22 cellular contexts compared by ENCODE assay signal in the genomic region with DNA sequence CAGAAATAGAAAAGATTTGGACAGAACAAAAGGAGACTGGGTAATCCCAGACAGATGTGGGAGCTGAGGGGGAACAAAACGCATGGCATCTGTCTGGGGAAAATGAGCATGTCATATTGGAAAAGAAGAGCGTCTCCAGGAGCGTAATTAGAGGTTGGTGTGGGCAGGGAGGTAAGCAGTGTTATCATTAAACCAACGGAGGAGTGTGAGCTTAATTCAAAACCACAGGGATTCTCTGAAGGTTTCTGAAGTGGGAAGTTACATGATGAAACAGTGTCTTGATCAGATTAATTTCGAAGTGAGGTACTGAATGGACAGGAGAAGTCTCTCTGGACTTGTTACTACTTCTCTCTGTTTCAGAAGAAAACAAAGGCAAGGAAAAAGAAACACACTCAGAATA. TPM values are rescaled to one million over a fixed set of nuclear protein-coding genes. Genes with fewer than 3 reads are reported as not detected.
DNase-seq lines count a peak whose midpoint lies in the region; ATAC-seq, FAIRE-seq and TF ChIP-seq lines count a peak whose summit lies in the region.
"Had no signal": no experiment of that assay in that cellular context is flagged by ENCODE, and none has a peak within 500 bp of the region (broad histone marks: within the 10 kb centered on the region; RNA-seq: fewer than 3 reads in every experiment).

No MANE protein-coding gene starts in this region.

- H3K27ac ChIP-seq in neural progenitor cell = no peak overlapping the region
- no peak overlapping the region for H3K27ac ChIP-seq in mesenchymal stem cell (ENCODE audit: low read length, poor library complexity, severe bottlenecking)
- H3K27ac ChIP-seq: heart left ventricle, KMS-11, ovary, suprapubic skin, vagina had no signal

- H3K4me3 Mint-ChIP-seq in neural progenitor cell = no peak overlapping the region

- DNase-seq in NCI-H1417 (lab: John Stamatoyannopoulos, UW) = peak in 2 of 3 experiments; percentile 26 to 55
- DNase-seq in NCI-H1417 treated with DMSO at 0.1 percent for 48 hours (lab: John Stamatoyannopoulos, UW) = no peak
- peak; percentile 80 for DNase-seq in OCI-M1 (lab: John Stamatoyannopoulos, UW)
- DNase-seq in bronchial epithelial cell (ENCODE audit: low read depth) = peak; percentile 8
- no peak for DNase-seq in neural progenitor cell (ENCODE audit: low spot score)
- no peak for DNase-seq in mesenchymal stem cell
- no peak for DNase-seq in NCI-H1092 (lab: John Stamatoyannopoulos, UW)
- DNase-seq: 8988T; activated CD4-positive, alpha-beta T cell treated with anti-CD3 and anti-CD28 coated beads for 4 hours; EL; heart left ventricle; NCI-H1105; NCI-H345 had no signal

- TF ChIP-seq CTCF in bronchial epithelial cell (IDR thresholded peaks at IDR 0.05; ENCODE audit: insufficient read depth, low read length, severe bottlenecking) = no peak
- no peak for TF ChIP-seq CTCF in neural progenitor cell (IDR thresholded peaks at IDR 0.05)

- no peaks in the 10 kb centered on the region for H3K79me1 ChIP-seq in mesenchymal stem cell (replicated peaks; ENCODE audit: low read length, poor library complexity, severe bottlenecking)

- ATAC-seq in GM21737 (IDR thresholded peaks at IDR 0.05; ENCODE audit: unreplicated experiment) = no peak
- ATAC-seq: activated naive CD4-positive, alpha-beta T cell treated with anti-CD3 and anti-CD28 coated beads, Interleukin-2, amount 50 U/mL, for 72 hours; HCT116; heart left ventricle; right cardiac atrium had no signal

- peaks cover 1% of the 10 kb centered on the region for H3K27me3 Mint-ChIP-seq in neural progenitor cell (ENCODE audit: insufficient read depth, low read depth)

- no peak overlapping the region for H2AFZ ChIP-seq in neural progenitor cell (replicated peaks)
- H2AFZ ChIP-seq in mesenchymal stem cell (ENCODE audit: low read depth, low read length) = no peak overlapping the region

- peak overlapping the region; percentile 14 for H3K27ac Mint-ChIP-seq in neural progenitor cell
- H3K27ac Mint-ChIP-seq: activated naive CD4-positive, alpha-beta T cell treated with anti-CD3 and anti-CD28 coated beads, Interleukin-2, amount 50 U/mL, for 72 hours had no signal

- peaks cover 3% of the 10 kb centered on the region for H3K4me1 Mint-ChIP-seq in neural progenitor cell

- no peak overlapping the region for H3K14ac ChIP-seq in mesenchymal stem cell (ENCODE audit: low read length in 2 of 2)

- FAIRE-seq in bronchial epithelial cell (lab: Jason Lieb, UNC) = no peak
- FAIRE-seq: colon had no signal

- H3K9ac ChIP-seq in neural progenitor cell = no peak overlapping the region
- H3K9ac ChIP-seq in mesenchymal stem cell (ENCODE audit: low read length) = no peak overlapping the region
- H3K9ac ChIP-seq: KMS-11 had no signal

- no peaks in the 10 kb centered on the region for H3K36me3 ChIP-seq in bronchial epithelial cell (ENCODE audit: control insufficient read depth, insufficient read depth, low read length)
- H3K36me3 ChIP-seq in neural progenitor cell = no peaks in the 10 kb centered on the region
- H3K36me3 ChIP-seq in mesenchymal stem cell (ENCODE audit: control insufficient read depth in 1 of 2, insufficient read depth in 2 of 2, low read depth in 1 of 2, low read length in 2 of 2) = no peaks in the 10 kb centered on the region
- H3K36me3 ChIP-seq: ovary, vagina had no signal

- H4K20me1 ChIP-seq in neural progenitor cell (ENCODE audit: low read depth) = no peaks in the 10 kb centered on the region

- no peaks in the 10 kb centered on the region for H3K27me3 ChIP-seq in bronchial epithelial cell (ENCODE audit: control insufficient read depth, insufficient read depth, low read length)
- no peaks in the 10 kb centered on the region for H3K27me3 ChIP-seq in neural progenitor cell
- no peaks in the 10 kb centered on the region for H3K27me3 ChIP-seq in mesenchymal stem cell (ENCODE audit: control insufficient read depth in 1 of 2, insufficient read depth in 1 of 2, low read length in 2 of 2)
- H3K27me3 ChIP-seq: heart left ventricle, ovary, suprapubic skin, vagina had no signal

- no peak overlapping the region for H2BK5ac ChIP-seq in mesenchymal stem cell (ENCODE audit: low read depth, low read length, poor library complexity, severe bottlenecking)

- H3K4me3 ChIP-seq in bronchial epithelial cell (ENCODE audit: low read depth, low read length) (no peak overlapping the region), neural progenitor cell (no peak overlapping the region), mesenchymal stem cell (ENCODE audit: insufficient read depth in 1 of 2, low read depth in 1 of 2, low read length in 2 of 2) (no peak overlapping the region)
- H3K4me3 ChIP-seq: heart left ventricle, ovary, suprapubic skin, vagina had no signal

- no peak overlapping the region for H2BK15ac ChIP-seq in mesenchymal stem cell (ENCODE audit: low read depth, poor library complexity, severe bottlenecking)

- H3K36me3 Mint-ChIP-seq in neural progenitor cell = peaks cover 8% of the 10 kb centered on the region
- H3K36me3 Mint-ChIP-seq: activated naive CD4-positive, alpha-beta T cell treated with anti-CD3 and anti-CD28 coated beads, Interleukin-2, amount 50 U/mL, for 72 hours had no signal

- H3K9me3 Mint-ChIP-seq in neural progenitor cell = no peaks in the 10 kb centered on the region
- H3K9me3 Mint-ChIP-seq: activated naive CD4-positive, alpha-beta T cell treated with anti-CD3 and anti-CD28 coated beads, Interleukin-2, amount 50 U/mL, for 72 hours had no signal

- no peak overlapping the region for H3K18ac ChIP-seq in mesenchymal stem cell (ENCODE audit: low read depth in 1 of 2, low read length in 2 of 2)

- H3K4ac ChIP-seq in mesenchymal stem cell (ENCODE audit: low read depth in 1 of 2, low read length in 2 of 2) = no peak overlapping the region

- peaks cover 5% of the 10 kb centered on the region for H3F3A ChIP-seq in neural progenitor cell (ENCODE audit: low read depth)

- no peak overlapping the region for H3K23ac ChIP-seq in mesenchymal stem cell (ENCODE audit: low read length in 2 of 2)

- no peak overlapping the region for H2AK5ac ChIP-seq in mesenchymal stem cell (ENCODE audit: low read length, severe bottlenecking)

- H4K91ac ChIP-seq in mesenchymal stem cell (ENCODE audit: low read length) = no peak overlapping the region

- no peaks in the 10 kb centered on the region for H3K9me3 ChIP-seq in neural progenitor cell (ENCODE audit: low read depth)
- H3K9me3 ChIP-seq in mesenchymal stem cell (ENCODE audit: control insufficient read depth, low read length) = no peaks in the 10 kb centered on the region
- H3K9me3 ChIP-seq: heart left ventricle, ovary, suprapubic skin, vagina had no signal

- no peak overlapping the region for H3K4me2 ChIP-seq in neural progenitor cell
- no peak overlapping the region for H3K4me2 ChIP-seq in mesenchymal stem cell (ENCODE audit: low read length, poor library complexity, severe bottlenecking)
- H3K4me2 ChIP-seq: KMS-11 had no signal

- H2BK120ac ChIP-seq in mesenchymal stem cell (ENCODE audit: low read depth, low read length) = no peak overlapping the region

- H3K79me2 ChIP-seq in neural progenitor cell (ENCODE audit: low read depth) = no peaks in the 10 kb centered on the region

- 95% methylated on average over 5 of the region's 5 CpGs for WGBS in mesenchymal stem cell

- H4K8ac ChIP-seq in mesenchymal stem cell (ENCODE audit: low read length) = no peak overlapping the region

- no peak overlapping the region for H2BK12ac ChIP-seq in mesenchymal stem cell (ENCODE audit: low read length in 2 of 2)

- H3K4me1 ChIP-seq in neural progenitor cell = peaks cover 10% of the 10 kb centered on the region
- H3K4me1 ChIP-seq in mesenchymal stem cell (ENCODE audit: control insufficient read depth, insufficient read depth, low read depth, low read length) = peaks cover 3% of the 10 kb centered on the region

RNA-seq across cellular contexts. Expression of gene DTNB, which starts 53.3 kb away (rescaled TPM):
- total RNA-seq in bronchial epithelial cell (8.4 and 11.6 TPM in 2 replicates), neural progenitor cell (ENCODE audit: low replicate concordance) (27.1 and 31.3 TPM in 2 replicates)
- 2.3 TPM for polyA plus RNA-seq in mesenchymal stem cell (2013, experiment 1 of 2)
- 3.0 TPM for polyA plus RNA-seq in mesenchymal stem cell (2013, experiment 2 of 2)

Comparison
In these comparisons a context has a peak if more than half of its experiments do, and no peak if none do; other contexts are left out.
1. DNase-seq: peak in NCI-H1417 (2 of 3), OCI-M1 (single experiment) and bronchial epithelial cell (single experiment); none in NCI-H1417 treated with DMSO at 0.1 percent for 48 hours (single experiment), neural progenitor cell (single experiment), mesenchymal stem cell (single experiment) and NCI-H1092 (single experiment).